Comparison of ENCODE assay signal across 2 cellular contexts in the genomic region with DNA sequence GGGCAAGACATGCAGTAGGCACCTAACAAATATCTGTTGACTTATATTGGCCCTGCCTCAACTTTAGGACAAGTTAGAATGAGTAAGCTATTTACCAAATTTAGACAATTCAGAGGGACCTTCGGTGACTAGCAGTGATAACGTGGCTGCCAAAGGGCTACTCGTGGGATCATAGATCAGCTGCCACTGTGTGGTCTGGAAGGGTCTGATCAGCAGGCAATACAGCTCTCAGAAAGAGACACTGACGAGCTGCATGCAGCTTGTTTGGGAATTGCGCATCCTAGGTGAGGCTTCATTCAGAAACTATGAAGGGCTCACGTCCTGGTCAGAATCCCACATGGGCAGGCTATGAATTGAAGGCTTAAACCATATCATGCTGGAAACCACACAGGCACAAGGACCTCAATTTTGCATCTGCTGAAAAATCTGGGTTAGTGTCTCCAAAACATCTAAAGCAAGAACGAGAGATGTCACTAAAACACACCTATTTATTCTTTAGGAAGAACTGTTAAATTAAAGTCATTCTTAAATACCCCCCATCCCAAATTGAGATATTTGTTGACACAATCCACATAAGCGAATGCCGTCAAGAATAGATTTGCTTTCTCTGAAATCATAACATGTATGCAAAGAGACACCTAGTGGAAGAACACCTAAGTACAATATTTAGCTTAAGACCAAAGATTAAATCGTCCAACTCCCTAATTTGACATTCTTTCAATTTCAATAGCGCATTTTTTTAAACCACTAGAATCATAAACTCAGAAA.
TF ChIP-seq lines count a peak whose summit lies in the region.

No MANE protein-coding gene starts in this region.

TF ChIP-seq in GM12878, 131 proteins besides CTCF, POLR2A, EP300 and RAD21 (continued from another document and continues in another):
- TF ChIP-seq, protein P1, sequence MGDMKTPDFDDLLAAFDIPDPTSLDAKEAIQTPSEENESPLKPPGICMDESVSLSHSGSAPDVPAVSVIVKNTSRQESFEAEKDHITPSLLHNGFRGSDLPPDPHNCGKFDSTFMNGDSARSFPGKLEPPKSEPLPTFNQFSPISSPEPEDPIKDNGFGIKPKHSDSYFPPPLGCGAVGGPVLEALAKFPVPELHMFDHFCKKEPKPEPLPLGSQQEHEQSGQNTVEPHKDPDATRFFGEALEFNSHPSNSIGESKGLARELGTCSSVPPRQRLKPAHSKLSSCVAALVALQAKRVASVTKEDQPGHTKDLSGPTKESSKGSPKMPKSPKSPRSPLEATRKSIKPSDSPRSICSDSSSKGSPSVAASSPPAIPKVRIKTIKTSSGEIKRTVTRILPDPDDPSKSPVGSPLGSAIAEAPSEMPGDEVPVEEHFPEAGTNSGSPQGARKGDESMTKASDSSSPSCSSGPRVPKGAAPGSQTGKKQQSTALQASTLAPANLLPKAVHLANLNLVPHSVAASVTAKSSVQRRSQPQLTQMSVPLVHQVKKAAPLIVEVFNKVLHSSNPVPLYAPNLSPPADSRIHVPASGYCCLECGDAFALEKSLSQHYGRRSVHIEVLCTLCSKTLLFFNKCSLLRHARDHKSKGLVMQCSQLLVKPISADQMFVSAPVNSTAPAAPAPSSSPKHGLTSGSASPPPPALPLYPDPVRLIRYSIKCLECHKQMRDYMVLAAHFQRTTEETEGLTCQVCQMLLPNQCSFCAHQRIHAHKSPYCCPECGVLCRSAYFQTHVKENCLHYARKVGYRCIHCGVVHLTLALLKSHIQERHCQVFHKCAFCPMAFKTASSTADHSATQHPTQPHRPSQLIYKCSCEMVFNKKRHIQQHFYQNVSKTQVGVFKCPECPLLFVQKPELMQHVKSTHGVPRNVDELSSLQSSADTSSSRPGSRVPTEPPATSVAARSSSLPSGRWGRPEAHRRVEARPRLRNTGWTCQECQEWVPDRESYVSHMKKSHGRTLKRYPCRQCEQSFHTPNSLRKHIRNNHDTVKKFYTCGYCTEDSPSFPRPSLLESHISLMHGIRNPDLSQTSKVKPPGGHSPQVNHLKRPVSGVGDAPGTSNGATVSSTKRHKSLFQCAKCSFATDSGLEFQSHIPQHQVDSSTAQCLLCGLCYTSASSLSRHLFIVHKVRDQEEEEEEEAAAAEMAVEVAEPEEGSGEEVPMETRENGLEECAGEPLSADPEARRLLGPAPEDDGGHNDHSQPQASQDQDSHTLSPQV (IDR thresholded peaks at IDR 0.05), result 0 out of 2 replicates have a peak, but pooled peaks have one; percentile 24
- TF ChIP-seq SMAD1 (IDR thresholded peaks at IDR 0.05; ENCODE audit: low read depth, partially characterized antibody) (no peak), SMAD5 (IDR thresholded peaks at IDR 0.05; ENCODE audit: low read depth) (no peak), MEF2A (IDR thresholded peaks at IDR 0.05; ENCODE audit: insufficient read depth, low read depth, low read length) (peak; percentile 51; the same call in 1 of the 2 replicates), SIN3A (IDR thresholded peaks at IDR 0.05; ENCODE audit: low read depth, low read length) (no peak), ASH2L (IDR thresholded peaks at IDR 0.05; ENCODE audit: borderline replicate concordance, low read depth) (no peak)
- TF ChIP-seq, protein P2, sequence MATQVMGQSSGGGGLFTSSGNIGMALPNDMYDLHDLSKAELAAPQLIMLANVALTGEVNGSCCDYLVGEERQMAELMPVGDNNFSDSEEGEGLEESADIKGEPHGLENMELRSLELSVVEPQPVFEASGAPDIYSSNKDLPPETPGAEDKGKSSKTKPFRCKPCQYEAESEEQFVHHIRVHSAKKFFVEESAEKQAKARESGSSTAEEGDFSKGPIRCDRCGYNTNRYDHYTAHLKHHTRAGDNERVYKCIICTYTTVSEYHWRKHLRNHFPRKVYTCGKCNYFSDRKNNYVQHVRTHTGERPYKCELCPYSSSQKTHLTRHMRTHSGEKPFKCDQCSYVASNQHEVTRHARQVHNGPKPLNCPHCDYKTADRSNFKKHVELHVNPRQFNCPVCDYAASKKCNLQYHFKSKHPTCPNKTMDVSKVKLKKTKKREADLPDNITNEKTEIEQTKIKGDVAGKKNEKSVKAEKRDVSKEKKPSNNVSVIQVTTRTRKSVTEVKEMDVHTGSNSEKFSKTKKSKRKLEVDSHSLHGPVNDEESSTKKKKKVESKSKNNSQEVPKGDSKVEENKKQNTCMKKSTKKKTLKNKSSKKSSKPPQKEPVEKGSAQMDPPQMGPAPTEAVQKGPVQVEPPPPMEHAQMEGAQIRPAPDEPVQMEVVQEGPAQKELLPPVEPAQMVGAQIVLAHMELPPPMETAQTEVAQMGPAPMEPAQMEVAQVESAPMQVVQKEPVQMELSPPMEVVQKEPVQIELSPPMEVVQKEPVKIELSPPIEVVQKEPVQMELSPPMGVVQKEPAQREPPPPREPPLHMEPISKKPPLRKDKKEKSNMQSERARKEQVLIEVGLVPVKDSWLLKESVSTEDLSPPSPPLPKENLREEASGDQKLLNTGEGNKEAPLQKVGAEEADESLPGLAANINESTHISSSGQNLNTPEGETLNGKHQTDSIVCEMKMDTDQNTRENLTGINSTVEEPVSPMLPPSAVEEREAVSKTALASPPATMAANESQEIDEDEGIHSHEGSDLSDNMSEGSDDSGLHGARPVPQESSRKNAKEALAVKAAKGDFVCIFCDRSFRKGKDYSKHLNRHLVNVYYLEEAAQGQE (IDR thresholded peaks at IDR 0.05; ENCODE audit: low read depth, low read length), result no peak
- TF ChIP-seq, protein P3, sequence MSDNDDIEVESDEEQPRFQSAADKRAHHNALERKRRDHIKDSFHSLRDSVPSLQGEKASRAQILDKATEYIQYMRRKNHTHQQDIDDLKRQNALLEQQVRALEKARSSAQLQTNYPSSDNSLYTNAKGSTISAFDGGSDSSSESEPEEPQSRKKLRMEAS (IDR thresholded peaks at IDR 0.05; ENCODE audit: low read depth, low read length), result no peak
- TF ChIP-seq, protein P4, sequence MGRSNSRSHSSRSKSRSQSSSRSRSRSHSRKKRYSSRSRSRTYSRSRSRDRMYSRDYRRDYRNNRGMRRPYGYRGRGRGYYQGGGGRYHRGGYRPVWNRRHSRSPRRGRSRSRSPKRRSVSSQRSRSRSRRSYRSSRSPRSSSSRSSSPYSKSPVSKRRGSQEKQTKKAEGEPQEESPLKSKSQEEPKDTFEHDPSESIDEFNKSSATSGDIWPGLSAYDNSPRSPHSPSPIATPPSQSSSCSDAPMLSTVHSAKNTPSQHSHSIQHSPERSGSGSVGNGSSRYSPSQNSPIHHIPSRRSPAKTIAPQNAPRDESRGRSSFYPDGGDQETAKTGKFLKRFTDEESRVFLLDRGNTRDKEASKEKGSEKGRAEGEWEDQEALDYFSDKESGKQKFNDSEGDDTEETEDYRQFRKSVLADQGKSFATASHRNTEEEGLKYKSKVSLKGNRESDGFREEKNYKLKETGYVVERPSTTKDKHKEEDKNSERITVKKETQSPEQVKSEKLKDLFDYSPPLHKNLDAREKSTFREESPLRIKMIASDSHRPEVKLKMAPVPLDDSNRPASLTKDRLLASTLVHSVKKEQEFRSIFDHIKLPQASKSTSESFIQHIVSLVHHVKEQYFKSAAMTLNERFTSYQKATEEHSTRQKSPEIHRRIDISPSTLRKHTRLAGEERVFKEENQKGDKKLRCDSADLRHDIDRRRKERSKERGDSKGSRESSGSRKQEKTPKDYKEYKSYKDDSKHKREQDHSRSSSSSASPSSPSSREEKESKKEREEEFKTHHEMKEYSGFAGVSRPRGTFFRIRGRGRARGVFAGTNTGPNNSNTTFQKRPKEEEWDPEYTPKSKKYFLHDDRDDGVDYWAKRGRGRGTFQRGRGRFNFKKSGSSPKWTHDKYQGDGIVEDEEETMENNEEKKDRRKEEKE (IDR thresholded peaks at IDR 0.05), result no peak

TF ChIP-seq in liver, 16 proteins besides CTCF, POLR2A, EP300 and RAD21 (continued from another document):
- TF ChIP-seq, protein P2 (IDR thresholded peaks at IDR 0.05), result no peak
- TF ChIP-seq, protein P5, sequence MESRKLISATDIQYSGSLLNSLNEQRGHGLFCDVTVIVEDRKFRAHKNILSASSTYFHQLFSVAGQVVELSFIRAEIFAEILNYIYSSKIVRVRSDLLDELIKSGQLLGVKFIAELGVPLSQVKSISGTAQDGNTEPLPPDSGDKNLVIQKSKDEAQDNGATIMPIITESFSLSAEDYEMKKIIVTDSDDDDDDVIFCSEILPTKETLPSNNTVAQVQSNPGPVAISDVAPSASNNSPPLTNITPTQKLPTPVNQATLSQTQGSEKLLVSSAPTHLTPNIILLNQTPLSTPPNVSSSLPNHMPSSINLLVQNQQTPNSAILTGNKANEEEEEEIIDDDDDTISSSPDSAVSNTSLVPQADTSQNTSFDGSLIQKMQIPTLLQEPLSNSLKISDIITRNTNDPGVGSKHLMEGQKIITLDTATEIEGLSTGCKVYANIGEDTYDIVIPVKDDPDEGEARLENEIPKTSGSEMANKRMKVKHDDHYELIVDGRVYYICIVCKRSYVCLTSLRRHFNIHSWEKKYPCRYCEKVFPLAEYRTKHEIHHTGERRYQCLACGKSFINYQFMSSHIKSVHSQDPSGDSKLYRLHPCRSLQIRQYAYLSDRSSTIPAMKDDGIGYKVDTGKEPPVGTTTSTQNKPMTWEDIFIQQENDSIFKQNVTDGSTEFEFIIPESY (IDR thresholded peaks at IDR 0.05), result no peak
- no peak for TF ChIP-seq TAF1 (conservative IDR thresholded peaks at IDR 0.05)
- TF ChIP-seq FOXA1 (IDR thresholded peaks at IDR 0.05), result no peak
- no peak for TF ChIP-seq HNF4G (IDR thresholded peaks at IDR 0.05)
- no peak for TF ChIP-seq NR2F2 (IDR thresholded peaks at IDR 0.05)
- TF ChIP-seq, protein P6, sequence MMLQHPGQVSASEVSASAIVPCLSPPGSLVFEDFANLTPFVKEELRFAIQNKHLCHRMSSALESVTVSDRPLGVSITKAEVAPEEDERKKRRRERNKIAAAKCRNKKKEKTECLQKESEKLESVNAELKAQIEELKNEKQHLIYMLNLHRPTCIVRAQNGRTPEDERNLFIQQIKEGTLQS (IDR thresholded peaks at IDR 0.05), result no peak
- no peak for TF ChIP-seq RXRA (IDR thresholded peaks at IDR 0.05)
- no peak for TF ChIP-seq JUND (IDR thresholded peaks at IDR 0.05)
- TF ChIP-seq YY1 (IDR thresholded peaks at IDR 0.05), result no peak
- no peak for TF ChIP-seq GABPA (IDR thresholded peaks at IDR 0.05 in 1 of 2, conservative IDR thresholded peaks at IDR 0.05 in 1 of 2)
